8 cellular contexts compared by ENCODE assay signal in genomic region chr6:11143394-11144371, GRCh38. TPM values are rescaled to one million over a fixed set of nuclear protein-coding genes. Genes with fewer than 3 reads are reported as not detected.
DNase-seq lines count a peak whose midpoint lies in the region; ATAC-seq and TF ChIP-seq lines count a peak whose summit lies in the region.

No MANE protein-coding gene starts in this region.

- peaks cover 50% of the 10 kb centered on the region for H3K4me1 ChIP-seq in mammary epithelial cell (ENCODE audit: insufficient read depth, low read length)
- no peaks in the 10 kb centered on the region for H3K4me1 ChIP-seq in mucosa of descending colon (ENCODE audit: low read depth)

- H3K9ac ChIP-seq in mammary epithelial cell (ENCODE audit: insufficient read depth, low read length) = no peak overlapping the region

- intact Hi-C loops in mammary epithelial cell (cut with micrococcal nuclease) = loop anchor here (1.0 kb wide), 9 partner anchors 29 to 432 kb away; partner anchors contain the start of gene NEDD9
- intact Hi-C loops in mucosa of descending colon (cut with DNase I, micrococcal nuclease) = loop anchor here (2.0 to 5.0 kb wide), 2 partner anchors 354 to 355 kb away; no protein-coding TSS in a partner anchor

- H2AFZ ChIP-seq in mammary epithelial cell (ENCODE audit: low read depth, low read length) = peak overlapping the region; percentile 29

- dilution Hi-C loops in mammary epithelial cell (cut with HindIII; ENCODE audit: low sequenced_read_pairs) = loop anchor here (5.0 kb wide), 1 partner anchor 89 kb away; the partner anchor contains the start of gene NEDD9

- H3K79me2 ChIP-seq in mammary epithelial cell (ENCODE audit: insufficient read depth, low read length) = no peaks in the 10 kb centered on the region

- CTCF ChIA-PET in mammary epithelial cell (lab: Charles Lee; ENCODE audit: low non-redundant PET) = no interaction called here

- no peaks in the 10 kb centered on the region for H3K27me3 ChIP-seq in mammary epithelial cell (ENCODE audit: insufficient read depth, low read length)

- in situ Hi-C loops in mammary epithelial cell (cut with MboI; ENCODE audit: low sequenced_read_pairs in 2 of 2) = loop anchor here (5.0 to 10.0 kb wide), 3 partner anchors 201 to 354 kb away; no protein-coding TSS in a partner anchor

- peak; percentile 41 for DNase-seq in AG09319 (ENCODE audit: extremely low read depth, low read depth)
- peak; percentile 96 for DNase-seq in M059J (ENCODE audit: low read depth)
- DNase-seq in mammary epithelial cell = peak; percentile 86
- DNase-seq in mucosa of descending colon = peak in 2 of 3 donors; percentile 30 to 57
- DNase-seq in NCI-H2196 treated with DMSO at 0.1 percent for 48 hours (lab: John Stamatoyannopoulos, UW; ENCODE audit: unreplicated experiment) = no peak
- DNase-seq in NCI-H1694 (lab: John Stamatoyannopoulos, UW) = no peak

- no peaks in the 10 kb centered on the region for H4K20me1 ChIP-seq in mammary epithelial cell (ENCODE audit: insufficient read depth, low read length)

- no TSS peak for BruUV-seq in mammary epithelial cell (replicated peaks; lab: Mats Ljungman, UMichigan)

- 56% methylated on average over 10 of the region's 10 CpGs for WGBS in mammary epithelial cell (ENCODE audit: low coverage, missing lambda C conversion rate)

- no peak overlapping the region for H3K4me3 ChIP-seq in mammary epithelial cell (replicated peaks in 1 of 3; ENCODE audit: insufficient read depth in 1 of 3, low read depth in 2 of 3, low read length in 3 of 3)
- H3K4me3 ChIP-seq in mucosa of descending colon = no peak overlapping the region

- no peaks in the 10 kb centered on the region for H3K36me3 ChIP-seq in mammary epithelial cell (ENCODE audit: insufficient read depth, low read length)
- H3K36me3 ChIP-seq in mucosa of descending colon (ENCODE audit: low read depth) = no peaks in the 10 kb centered on the region

- ATAC-seq in mucosa of descending colon = peak; percentile 73
- ATAC-seq in GM18502 (IDR thresholded peaks at IDR 0.05; ENCODE audit: poor library complexity, unreplicated experiment) = no peak
- no peak for ATAC-seq in HG02852 (IDR thresholded peaks at IDR 0.05; ENCODE audit: unreplicated experiment)

- peak overlapping the region; percentile 79 for H3K27ac ChIP-seq in mammary epithelial cell (ENCODE audit: insufficient read depth, low read depth, low read length)

- peak overlapping the region; percentile 43 for H3K4me2 ChIP-seq in mammary epithelial cell (ENCODE audit: insufficient read depth, low read depth, low read length)

- no peak for TF ChIP-seq CTCF in AG09319 (IDR thresholded peaks at IDR 0.05; ENCODE audit: low read depth, low read length)
- TF ChIP-seq CTCF in mammary epithelial cell (conservative IDR thresholded peaks at IDR 0.05 in 1 of 2, IDR thresholded peaks at IDR 0.05 in 1 of 2; ENCODE audit: extremely low read depth in 1 of 2, insufficient read depth in 1 of 2, low read depth in 1 of 2, low read length in 2 of 2) = no peak
- TF ChIP-seq CTCF in mucosa of descending colon (IDR thresholded peaks at IDR 0.05) = no peak

- no peaks in the 10 kb centered on the region for H3K9me3 ChIP-seq in mammary epithelial cell (replicated peaks; ENCODE audit: insufficient read depth, low read length)
- H3K9me3 ChIP-seq in mucosa of descending colon = no peaks in the 10 kb centered on the region

RNA-seq across cellular contexts. Expression of gene ERVFRD-1, which starts 32.2 kb away (rescaled TPM):
- total RNA-seq in M059J (2014; rRNA removed; shearing (Covaris generic)) = not detected in 2 replicates
- total RNA-seq in mammary epithelial cell (not detected), mucosa of descending colon (under 1 TPM; 0.12 to 0.57 (median 0.19) TPM)
- not detected for polyA plus RNA-seq in mammary epithelial cell
- polyA minus RNA-seq in mammary epithelial cell = not detected

RNA-seq across cellular contexts. Expression of gene SMIM13, which starts 50.0 kb away (rescaled TPM):
- 16.4 and 26.8 TPM in 2 replicates for total RNA-seq in M059J (2014; rRNA removed; shearing (Covaris generic))
- 10 to 100 TPM; 12.3 to 17.5 TPM for total RNA-seq in mammary epithelial cell
- 3.5 TPM for polyA plus RNA-seq in mammary epithelial cell
- 0.36 TPM for polyA minus RNA-seq in mammary epithelial cell
- total RNA-seq in mucosa of descending colon = 10 to 100 TPM in 1 of 3 donors, 1 to 10 TPM in 2; 5.4 to 10.9 (median 5.6) TPM

Comparison
In these comparisons a context has a peak if more than half of its experiments do, and no peak if none do; other contexts are left out.
1. DNase-seq: peak in AG09319 (single experiment), M059J (single experiment), mammary epithelial cell (single experiment) and mucosa of descending colon (2 of 3); none in NCI-H2196 treated with DMSO at 0.1 percent for 48 hours (single experiment) and NCI-H1694 (single experiment).